ENCODE assay signal across 7 cellular contexts in the genomic region with DNA sequence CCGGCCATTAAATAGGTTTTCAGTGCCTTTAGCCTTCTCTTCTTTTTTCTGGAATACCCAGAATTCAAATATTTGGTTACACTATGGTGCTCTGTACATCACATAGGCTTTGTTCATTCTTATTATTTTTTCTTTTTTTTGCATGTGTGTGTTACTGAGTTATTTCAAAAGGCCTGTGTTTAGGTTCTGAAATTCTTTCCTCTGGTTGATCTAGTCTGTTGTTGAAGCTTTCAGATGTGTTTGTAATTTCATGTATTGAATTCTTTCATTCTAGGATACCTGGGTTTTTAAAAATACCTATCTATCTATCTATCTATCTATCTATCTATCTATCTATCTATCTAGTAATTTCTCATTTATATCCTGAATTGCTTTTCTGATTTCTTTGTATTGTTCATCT.
"Had no signal": no experiment of that assay in that cellular context is flagged by ENCODE, and none has a peak within 500 bp of the region (broad histone marks: within the 10 kb centered on the region; RNA-seq: fewer than 3 reads in every experiment).

No MANE protein-coding gene starts in this region.

- FAIRE-seq: H1, H54, HTR-8/SVneo had no signal

- H3K4me3 ChIP-seq: GM23338 had no signal

- DNase-seq: H9, HCEC 1CT had no signal

- H2AFZ ChIP-seq: GM23338 had no signal

- H3K27me3 Mint-ChIP-seq: IgD-negative memory B cell had no signal

- H3K4me3 Mint-ChIP-seq: GM23338, H9, IgD-negative memory B cell had no signal

- ATAC-seq: GM23338 had no signal

- H3K4me2 ChIP-seq: GM23338 had no signal

- H3K27ac Mint-ChIP-seq: IgD-negative memory B cell had no signal
